19 cellular contexts compared by ENCODE assay signal in the genomic region with DNA sequence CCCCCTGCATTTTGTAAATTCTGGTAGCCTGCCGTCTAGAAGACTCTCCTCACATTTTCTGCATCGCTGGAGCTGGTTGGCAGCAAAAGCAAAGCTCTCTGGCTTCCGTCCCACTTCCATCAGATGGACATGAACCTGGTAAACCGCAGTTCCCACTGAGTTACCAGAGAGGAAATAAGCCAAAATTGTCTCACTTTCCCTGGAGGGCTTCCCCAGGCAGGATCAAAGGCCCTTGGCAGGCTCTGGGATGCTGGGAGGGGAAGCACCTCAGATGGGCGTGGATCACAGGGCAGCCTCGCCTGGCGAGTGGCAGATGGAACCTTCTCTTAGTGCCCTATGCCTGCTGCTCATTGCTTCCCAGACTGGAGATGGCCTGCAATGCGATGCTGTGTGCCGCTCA.
"Had no signal": no experiment of that assay in that cellular context is flagged by ENCODE, and none has a peak within 500 bp of the region (broad histone marks: within the 10 kb centered on the region; RNA-seq: fewer than 3 reads in every experiment).

No MANE protein-coding gene starts in this region.

- DNase-seq: activated CD4-positive, alpha-beta T cell treated with anti-CD3 and anti-CD28 coated beads for 48 hours; activated CD4-positive, alpha-beta T cell treated with anti-CD3 and anti-CD28 coated beads, Interleukin-2, amount 50 U/mL, for 48 hours; activated CD8-positive, alpha-beta memory T cell treated with anti-CD3 and anti-CD28 coated beads for 24 hours; activated effector memory CD4-positive, alpha-beta T cell treated with Interleukin-2 at 50 U/mL for 16 hours; activated naive CD4-positive, alpha-beta T cell treated with Interleukin-2 at 50 U/mL for 16 hours; effector memory CD4-positive, alpha-beta T cell; erythroblast; hippocampal formation; immature natural killer cell; midbrain; naive thymus-derived CD4-positive, alpha-beta T cell; psoas muscle; stimulated activated CD4-positive, alpha-beta T cell treated with anti-CD3 and anti-CD28 coated beads, Interleukin-1b, Interleukin-23, amount 100 ng/mL, for 48 hours; stimulated activated CD4-positive, alpha-beta T cell treated with anti-CD3 and anti-CD28 coated beads, Interleukin-4, amount 100 ng/mL, for 4 hours; stimulated activated CD8-positive, alpha-beta memory T cell treated with anti-CD3 and anti-CD28 coated beads, Interleukin-4, amount 100 ng/mL, for 48 hours; stimulated activated naive CD8-positive, alpha-beta T cell treated with anti-CD3 and anti-CD28 coated beads, Interleukin-15, amount 100 ng/mL, for 72 hours; T-helper 9 cell; uterus; WERI-Rb-1 had no signal
